ENCODE assay signal across 21 cellular contexts in genomic region chr2:130345611-130346010, GRCh38.
"Had no signal": no experiment of that assay in that cellular context is flagged by ENCODE, and none has a peak within 500 bp of the region (broad histone marks: within the 10 kb centered on the region; RNA-seq: fewer than 3 reads in every experiment).

No MANE protein-coding gene starts in this region.

- H3K27ac Mint-ChIP-seq: mesothelial cell of epicardium; stimulated activated effector memory CD8-positive, alpha-beta T cell treated with anti-CD3 and anti-CD28 coated beads, Interleukin-12 subunit alpha, Interleukin-12 subunit beta, amount 100 ng/mL, for 72 hours; WTC11 had no signal

- H3K27ac ChIP-seq: breast epithelium, colonic mucosa, epithelial cell of prostate, heart left ventricle, tibial artery had no signal

- H3K27me3 ChIP-seq: breast epithelium, colonic mucosa, heart left ventricle, tibial artery had no signal

- ATAC-seq: activated naive CD4-positive, alpha-beta T cell treated with anti-CD3 and anti-CD28 coated beads, Interleukin-2, amount 50 U/mL, for 72 hours; activated T-helper 17 cell treated with anti-CD3 and anti-CD28 coated beads, Interleukin-2, amount 50 U/mL, for 72 hours; heart left ventricle; left ventricle myocardium superior; naive thymus-derived CD8-positive, alpha-beta T cell; sciatic nerve; stimulated activated effector memory CD8-positive, alpha-beta T cell treated with anti-CD3 and anti-CD28 coated beads, Interleukin-12 subunit alpha, Interleukin-12 subunit beta, amount 100 ng/mL, for 72 hours; stimulated activated naive CD8-positive, alpha-beta T cell treated with anti-CD3 and anti-CD28 coated beads, Interleukin-15, amount 100 ng/mL, for 72 hours; WTC11 had no signal

- H3K4me3 ChIP-seq: breast epithelium, colonic mucosa, heart left ventricle, tibial artery had no signal

- H3K4me3 Mint-ChIP-seq: central memory CD8-positive, alpha-beta T cell had no signal

- H3K9me3 Mint-ChIP-seq: activated naive CD4-positive, alpha-beta T cell treated with anti-CD3 and anti-CD28 coated beads, Interleukin-2, amount 50 U/mL, for 72 hours; activated T-helper 17 cell treated with anti-CD3 and anti-CD28 coated beads, Interleukin-2, amount 50 U/mL, for 72 hours; central memory CD8-positive, alpha-beta T cell; mesothelial cell of epicardium; naive thymus-derived CD8-positive, alpha-beta T cell; stimulated activated effector memory CD8-positive, alpha-beta T cell treated with anti-CD3 and anti-CD28 coated beads, Interleukin-12 subunit alpha, Interleukin-12 subunit beta, amount 100 ng/mL, for 72 hours; stimulated activated naive CD8-positive, alpha-beta T cell treated with anti-CD3 and anti-CD28 coated beads, Interleukin-15, amount 100 ng/mL, for 72 hours; WTC11 had no signal

- DNase-seq: activated CD4-positive, alpha-beta T cell treated with anti-CD3 and anti-CD28 coated beads, Interleukin-2, amount 50 U/mL, for 4 hours; amniotic stem cell; colonic mucosa; heart left ventricle; left ventricle myocardium superior; mammary epithelial cell; naive thymus-derived CD8-positive, alpha-beta T cell; small intestine; stimulated activated CD4-positive, alpha-beta T cell treated with anti-CD3 and anti-CD28 coated beads, Interleukin-2, amount 100 ng/mL, for 24 hours; stimulated activated naive CD8-positive, alpha-beta T cell treated with anti-CD3 and anti-CD28 coated beads, Interleukin-15, amount 100 ng/mL, for 72 hours; T-helper 9 cell; tibial artery had no signal

- H3K9me3 ChIP-seq: breast epithelium, colonic mucosa, heart left ventricle, tibial artery had no signal

- H3K27me3 Mint-ChIP-seq: activated T-helper 17 cell treated with anti-CD3 and anti-CD28 coated beads, Interleukin-2, amount 50 U/mL, for 72 hours; central memory CD8-positive, alpha-beta T cell; naive thymus-derived CD8-positive, alpha-beta T cell; stimulated activated naive CD8-positive, alpha-beta T cell treated with anti-CD3 and anti-CD28 coated beads, Interleukin-15, amount 100 ng/mL, for 72 hours had no signal
